In genomic region chr2:165406053-165406628, GRCh38 we compare ENCODE assay signal across 12 cellular contexts.
DNase-seq lines count a peak whose midpoint lies in the region; ATAC-seq, FAIRE-seq and TF ChIP-seq lines count a peak whose summit lies in the region.
"Had no signal": no experiment of that assay in that cellular context is flagged by ENCODE, and none has a peak within 500 bp of the region (broad histone marks: within the 10 kb centered on the region; RNA-seq: fewer than 3 reads in every experiment).

No MANE protein-coding gene starts in this region.

- H3K79me2 ChIP-seq in astrocyte (ENCODE audit: insufficient read depth, low read length) = no peaks in the 10 kb centered on the region
- no peaks in the 10 kb centered on the region for H3K79me2 ChIP-seq in keratinocyte (ENCODE audit: control insufficient read depth, insufficient read depth, low read length)

- peaks cover 17% of the 10 kb centered on the region for H3K4me1 Mint-ChIP-seq in astrocyte (ENCODE audit: low read depth, unreplicated experiment)
- no peaks in the 10 kb centered on the region for H3K4me1 Mint-ChIP-seq in CD8-positive, alpha-beta memory T cell

- H3K9me3 ChIP-seq in astrocyte (ENCODE audit: insufficient read depth, low read depth, low read length) (no peaks in the 10 kb centered on the region), keratinocyte (ENCODE audit: control insufficient read depth, low read depth, low read length) (no peaks in the 10 kb centered on the region), vagina (no peaks in the 10 kb centered on the region)
- H3K9me3 ChIP-seq in CD8-positive, alpha-beta memory T cell (ENCODE audit: low read length) = no peaks in the 10 kb centered on the region
- H3K9me3 ChIP-seq: left ventricle myocardium inferior, prostate gland had no signal

- H3K9me1 ChIP-seq in keratinocyte (ENCODE audit: control insufficient read depth, extremely low read depth, insufficient read depth, low read length) = no peaks in the 10 kb centered on the region

- POLR2A ChIA-PET in CD8-positive, alpha-beta memory T cell (lab: Charles Lee) = no interaction called here

- H3K4me3 Mint-ChIP-seq in astrocyte (ENCODE audit: unreplicated experiment) = no peak overlapping the region
- H3K4me3 Mint-ChIP-seq in CD8-positive, alpha-beta memory T cell = no peak overlapping the region
- H3K4me3 Mint-ChIP-seq: HFFc6 had no signal

- H3K27me3 ChIP-seq in astrocyte (ENCODE audit: insufficient read depth, low read length) (peaks cover 5% of the 10 kb centered on the region), keratinocyte (ENCODE audit: control insufficient read depth, extremely low read depth, insufficient read depth, low read length) (no peaks in the 10 kb centered on the region), vagina (no peaks in the 10 kb centered on the region)
- no peaks in the 10 kb centered on the region for H3K27me3 ChIP-seq in CD8-positive, alpha-beta memory T cell (ENCODE audit: insufficient read depth, low read length, poor library complexity, severe bottlenecking)

- peak overlapping the region; percentile 84 for H3K27ac Mint-ChIP-seq in astrocyte (ENCODE audit: unreplicated experiment)
- no peak overlapping the region for H3K27ac Mint-ChIP-seq in CD8-positive, alpha-beta memory T cell
- H3K27ac Mint-ChIP-seq: HFFc6 had no signal

- dilution Hi-C loops in keratinocyte (cut with MboI; ENCODE audit: extremely low pct_ligation_motif_present, low sequenced_read_pairs) = loop anchor here (25.0 kb wide), 1 partner anchor 281 kb away; no protein-coding TSS in a partner anchor

- H3K4me2 ChIP-seq in astrocyte (ENCODE audit: low read length) = peak overlapping the region; percentile 9
- H3K4me2 ChIP-seq in keratinocyte (ENCODE audit: control insufficient read depth, extremely low read depth, insufficient read depth, low read depth, low read length) = no peak overlapping the region

- TF ChIP-seq POLR2A in vagina (IDR thresholded peaks at IDR 0.05) = no peak

- DNase-seq in DMS 273 treated with DMSO at 0.1 percent for 48 hours (lab: John Stamatoyannopoulos, UW) = peak; percentile 91
- DNase-seq in NCI-H146 treated with DMSO at 0.1 percent for 48 hours (lab: John Stamatoyannopoulos, UW; ENCODE audit: unreplicated experiment) = peak; percentile 3
- peak; percentile 24 for DNase-seq in astrocyte (ENCODE audit: low read depth)
- peak; percentile 48 for DNase-seq in keratinocyte (ENCODE audit: low read depth, low spot score)
- DNase-seq in CD8-positive, alpha-beta memory T cell = no peak
- DNase-seq in HuH-7 (ENCODE audit: low spot score) = no peak
- DNase-seq in vagina (ENCODE audit: extremely low spot score in 2 of 2) = no peak
- DNase-seq: HFFc6, left ventricle myocardium inferior, substantia nigra had no signal

- ATAC-seq in HG03342 (IDR thresholded peaks at IDR 0.05; ENCODE audit: unreplicated experiment) = no peak

- H3K36me3 Mint-ChIP-seq in astrocyte (ENCODE audit: low read depth, unreplicated experiment) = no peaks in the 10 kb centered on the region
- no peaks in the 10 kb centered on the region for H3K36me3 Mint-ChIP-seq in CD8-positive, alpha-beta memory T cell

- H3K4me3 ChIP-seq in astrocyte (ENCODE audit: insufficient read depth, low read depth, low read length) = no peak overlapping the region
- H3K4me3 ChIP-seq in keratinocyte (ENCODE audit: control insufficient read depth in 2 of 3, extremely low read depth in 1 of 3, insufficient read depth in 2 of 3, low read depth in 1 of 3, low read length in 3 of 3) = no peak overlapping the region
- H3K4me3 ChIP-seq in CD8-positive, alpha-beta memory T cell (ENCODE audit: low read length) = no peak overlapping the region
- H3K4me3 ChIP-seq in vagina = no peak overlapping the region
- H3K4me3 ChIP-seq: left ventricle myocardium inferior, prostate gland had no signal

- H3K27ac ChIP-seq in astrocyte (ENCODE audit: low read depth, low read length) = no peak overlapping the region
- H3K27ac ChIP-seq in keratinocyte (ENCODE audit: control insufficient read depth, insufficient read depth, low read length) = no peak overlapping the region
- H3K27ac ChIP-seq in CD8-positive, alpha-beta memory T cell (ENCODE audit: low read depth, low read length) = no peak overlapping the region
- H3K27ac ChIP-seq in vagina = no peak overlapping the region
- H3K27ac ChIP-seq: left ventricle myocardium inferior, prostate gland had no signal

- H3K36me3 ChIP-seq in astrocyte (ENCODE audit: insufficient read depth, low read length) = no peaks in the 10 kb centered on the region
- H3K36me3 ChIP-seq in keratinocyte (ENCODE audit: control insufficient read depth in 2 of 2, extremely low read depth in 1 of 2, insufficient read depth in 2 of 2, low read length in 2 of 2) = no peaks in the 10 kb centered on the region
- H3K36me3 ChIP-seq in CD8-positive, alpha-beta memory T cell (ENCODE audit: insufficient read depth, low read length) = no peaks in the 10 kb centered on the region
- no peaks in the 10 kb centered on the region for H3K36me3 ChIP-seq in vagina
- H3K36me3 ChIP-seq: left ventricle myocardium inferior, prostate gland had no signal

- H3K9ac ChIP-seq in astrocyte (ENCODE audit: low read length) (no peak overlapping the region), keratinocyte (ENCODE audit: control insufficient read depth, extremely low read depth, insufficient read depth, low read length) (no peak overlapping the region)

- CTCF ChIA-PET in CD8-positive, alpha-beta memory T cell (lab: Charles Lee) = no interaction called here

- intact Hi-C loops in vagina (cut with DNase I) = loop anchor here (10.0 kb wide), 1 partner anchor 289 kb away; no protein-coding TSS in a partner anchor

- H3K27me3 Mint-ChIP-seq in astrocyte (ENCODE audit: low read depth, unreplicated experiment) = peaks cover 2% of the 10 kb centered on the region
- peaks cover 3 to 22% of the 10 kb centered on the region in 2 donors for H3K27me3 Mint-ChIP-seq in CD8-positive, alpha-beta memory T cell

- peaks cover 5% of the 10 kb centered on the region for H3K4me1 ChIP-seq in astrocyte (ENCODE audit: insufficient read depth, low read length)
- H3K4me1 ChIP-seq in keratinocyte (ENCODE audit: control insufficient read depth, extremely low read depth, insufficient read depth, low read length) = peaks cover 6% of the 10 kb centered on the region
- no peaks in the 10 kb centered on the region for H3K4me1 ChIP-seq in CD8-positive, alpha-beta memory T cell (ENCODE audit: insufficient read depth, low read length)
- H3K4me1 ChIP-seq in vagina = peaks cover 8% of the 10 kb centered on the region
- H3K4me1 ChIP-seq: prostate gland had no signal

- TF ChIP-seq CTCF in astrocyte (IDR thresholded peaks at IDR 0.05; ENCODE audit: insufficient read depth, low read depth, low read length) (no peak), keratinocyte (optimal IDR thresholded peaks at IDR 0.05 in 1 of 3, IDR thresholded peaks at IDR 0.05 in 1 of 3, conservative IDR thresholded peaks at IDR 0.05 in 1 of 3; ENCODE audit: extremely low read depth in 1 of 3, insufficient read depth in 2 of 3, low read length in 3 of 3) (no peak), vagina (IDR thresholded peaks at IDR 0.05) (no peak)

- H2AFZ ChIP-seq in astrocyte (ENCODE audit: low read depth, low read length) (no peak overlapping the region), keratinocyte (ENCODE audit: control insufficient read depth, low read length) (no peak overlapping the region)

- FAIRE-seq in astrocyte (lab: Jason Lieb, UNC) (no peak), keratinocyte (lab: Jason Lieb, UNC) (peak; percentile 87)

- H4K20me1 ChIP-seq in astrocyte (ENCODE audit: insufficient read depth, low read length) (no peaks in the 10 kb centered on the region), keratinocyte (ENCODE audit: control insufficient read depth, extremely low read depth, insufficient read depth, low read length) (no peaks in the 10 kb centered on the region)

- H3K9me3 Mint-ChIP-seq in astrocyte (ENCODE audit: unreplicated experiment) = no peaks in the 10 kb centered on the region
- H3K9me3 Mint-ChIP-seq in CD8-positive, alpha-beta memory T cell = no peaks in the 10 kb centered on the region
- H3K9me3 Mint-ChIP-seq: HFFc6 had no signal

Comparison
In these comparisons a context has a peak if more than half of its experiments do, and no peak if none do; other contexts are left out.
1. DNase-seq: peak in DMS 273 treated with DMSO at 0.1 percent for 48 hours (single experiment), NCI-H146 treated with DMSO at 0.1 percent for 48 hours (single experiment), astrocyte (single experiment) and keratinocyte (single experiment); none in CD8-positive, alpha-beta memory T cell (0 of 5), HuH-7 (single experiment) and vagina (0 of 2).